In the genomic region with DNA sequence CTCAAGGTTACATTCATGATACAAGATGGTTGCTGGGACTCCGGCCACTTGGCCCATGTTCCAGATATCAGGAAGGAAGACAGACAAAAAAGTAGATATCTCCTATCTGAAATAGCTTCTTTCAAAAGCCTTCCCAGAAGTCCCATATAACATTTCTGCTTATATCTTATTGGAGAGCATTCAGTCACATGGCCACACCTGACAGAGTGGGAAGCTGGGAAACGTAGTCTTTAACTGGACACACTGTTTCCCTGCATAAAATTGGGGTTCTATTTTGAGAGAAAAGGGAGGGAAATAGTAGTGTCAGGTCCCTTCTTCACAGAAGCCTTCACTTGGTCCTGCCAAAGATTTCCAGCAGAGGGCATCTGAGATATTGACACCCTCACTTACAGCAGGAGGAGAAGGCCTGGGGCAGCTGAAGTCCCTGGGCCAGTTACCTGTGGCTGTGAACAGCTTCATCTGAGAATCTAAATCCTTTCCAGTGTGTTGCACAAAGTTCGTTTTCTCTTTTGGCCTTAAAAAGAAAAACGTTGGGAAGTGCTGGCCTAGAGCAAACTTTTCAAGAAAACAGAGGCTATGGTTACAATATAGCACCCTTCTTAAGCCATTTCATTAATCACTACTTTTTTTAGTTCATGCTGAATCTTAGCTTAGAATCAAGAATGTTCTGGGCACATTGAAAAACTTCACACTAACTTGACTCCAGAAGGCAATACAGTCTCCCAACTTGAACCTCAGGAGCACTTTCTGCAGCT, we compare ENCODE assay signal across 8 cellular contexts. TPM values are rescaled to one million over a fixed set of nuclear protein-coding genes. Genes with fewer than 3 reads are reported as not detected.
DNase-seq lines count a peak whose midpoint lies in the region; ATAC-seq and TF ChIP-seq lines count a peak whose summit lies in the region.

No MANE protein-coding gene starts in this region.

- ATAC-seq in GM18909 (IDR thresholded peaks at IDR 0.05; ENCODE audit: poor library complexity, unreplicated experiment): peak; percentile 55
- no peak for ATAC-seq in GM21360 (IDR thresholded peaks at IDR 0.05; ENCODE audit: unreplicated experiment)

- no peak for TF ChIP-seq POLR2A in lower leg skin (IDR thresholded peaks at IDR 0.05)

- TF ChIP-seq CTCF in lower leg skin (IDR thresholded peaks at IDR 0.05): no peak

- DNase-seq in AG20443 (ENCODE audit: low spot score): peak; percentile 67
- DNase-seq in NCI-H460 (ENCODE audit: extremely low read depth, low read depth): peak; percentile 6
- DNase-seq in activated T-cell treated with anti-CD3 and anti-CD28 coated beads for 4 hours: peak; percentile 53
- peak; percentile 12 for DNase-seq in fibroblast of the conjunctiva (ENCODE audit: low read depth)
- DNase-seq in stimulated activated CD4-positive, alpha-beta T cell treated with anti-CD3 and anti-CD28 coated beads, Interleukin-15, amount 100 ng/mL, for 1 hour (ENCODE audit: low read depth in 1 of 2, low spot score in 1 of 2): peak; percentile 15 to 26
- no peak for DNase-seq in lower leg skin (ENCODE audit: low spot score in 2 of 2)

- WGBS in lower leg skin, 2 donors: 57 to 64% methylated on average over 4 of the region's 4 CpGs

- H3K4me3 ChIP-seq in lower leg skin (ENCODE audit: low read depth, poor library complexity, severe bottlenecking): no peak overlapping the region

- intact Hi-C loops in lower leg skin (cut with DNase I; ENCODE audit: low total_unique reads): loop anchor here (10.0 kb wide), 1 partner anchor 274 kb away; no protein-coding TSS in a partner anchor

RNA-seq across cellular contexts. Expression of a gene that starts 33.5 kb away (rescaled TPM):
- 2.7 and 2.9 TPM in 2 replicates for total RNA-seq in NCI-H460 (2014; rRNA removed; shearing (Covaris generic))
- 0.64 and 4.7 TPM in 2 replicates for polyA plus RNA-seq in NCI-H460 (2014; cell fraction: nucleus; rRNA removed)
- 1 to 10 TPM in 3 of 4 donors, under 1 TPM in 1; 0.49 to 2.8 (median 1.8) TPM for total RNA-seq in lower leg skin

Comparison
In these comparisons a context has a peak if more than half of its experiments do, and no peak if none do; other contexts are left out.
1. DNase-seq: peak in AG20443 (single experiment), NCI-H460 (single experiment), activated T-cell treated with anti-CD3 and anti-CD28 coated beads for 4 hours (single experiment), fibroblast of the conjunctiva (single experiment) and stimulated activated CD4-positive, alpha-beta T cell treated with anti-CD3 and anti-CD28 coated beads, Interleukin-15, amount 100 ng/mL, for 1 hour (2 of 2); none in lower leg skin (0 of 2).